19 cellular contexts compared by ENCODE assay signal in the genomic region with DNA sequence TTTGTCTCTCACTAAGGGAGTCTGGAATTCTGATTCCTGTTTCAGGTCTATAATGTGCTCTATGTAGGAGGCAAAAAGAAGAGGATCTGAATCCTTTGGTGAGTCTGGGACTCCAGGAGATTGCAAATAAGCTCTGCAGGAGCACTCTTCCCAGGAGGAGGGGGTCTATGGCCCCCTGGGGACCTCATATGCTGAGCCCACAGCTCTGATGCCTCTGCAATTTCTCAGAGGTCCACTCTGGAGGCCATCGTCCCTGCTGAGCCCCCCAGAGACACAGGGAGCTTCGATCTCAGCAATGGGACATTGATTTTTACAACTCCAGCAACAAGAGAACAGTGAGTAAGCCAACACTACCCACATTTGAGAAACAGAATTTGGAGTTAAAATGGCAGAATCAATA. TPM values are rescaled to one million over a fixed set of nuclear protein-coding genes. Genes with fewer than 3 reads are reported as not detected.
DNase-seq lines count a peak whose midpoint lies in the region; ATAC-seq and TF ChIP-seq lines count a peak whose summit lies in the region.
"Had no signal": no experiment of that assay in that cellular context is flagged by ENCODE, and none has a peak within 500 bp of the region (broad histone marks: within the 10 kb centered on the region; RNA-seq: fewer than 3 reads in every experiment).

No MANE protein-coding gene starts in this region.

- CTCF ChIA-PET in activated CD4-positive, alpha-beta T cell treated with anti-CD3 and anti-CD28 coated beads, Interleukin-2, amount 10 ng/mL, durations not matched to agents 7 days and 5 days (lab: Charles Lee), result no interaction called here

- no peaks in the 10 kb centered on the region for H3K9me3 Mint-ChIP-seq in activated CD4-positive, alpha-beta T cell treated with anti-CD3 and anti-CD28 coated beads, Interleukin-2, amount 10 ng/mL, durations not matched to agents 24 days and 14 days
- no peaks in the 10 kb centered on the region for H3K9me3 Mint-ChIP-seq in activated CD4-positive, alpha-beta T cell treated with anti-CD3 and anti-CD28 coated beads, Interleukin-2, amount 10 ng/mL, durations not matched to agents 7 days and 5 days
- peaks cover 0 to 4% (median 0%) of the 10 kb centered on the region in 5 experiments for H3K9me3 Mint-ChIP-seq in brain
- no peaks in the 10 kb centered on the region for H3K9me3 Mint-ChIP-seq in nephron
- H3K9me3 Mint-ChIP-seq in type B pancreatic cell, result no peaks in the 10 kb centered on the region
- no peaks in the 10 kb centered on the region for H3K9me3 Mint-ChIP-seq in activated T-cell treated with anti-CD3 and anti-CD28 coated beads, Interleukin-2, amount 50 U/mL, for 72 hours
- H3K9me3 Mint-ChIP-seq in activated T-cell treated with anti-CD3 and anti-CD28 coated beads, Interleukin-2, amount 50 U/mL, for 4 hours, result no peaks in the 10 kb centered on the region
- H3K9me3 Mint-ChIP-seq: CD8-positive, alpha-beta T cell; H9 had no signal

- TF ChIP-seq CTCF in brain (conservative IDR thresholded peaks at IDR 0.05) (no peak), nephron (IDR thresholded peaks at IDR 0.05; ENCODE audit: unreplicated experiment in 3 of 3) (no peak), type B pancreatic cell (conservative IDR thresholded peaks at IDR 0.05) (no peak)

- no peak overlapping the region for H3K4me3 Mint-ChIP-seq in activated CD4-positive, alpha-beta T cell treated with anti-CD3 and anti-CD28 coated beads, Interleukin-2, amount 10 ng/mL, durations not matched to agents 24 days and 14 days
- no peak overlapping the region for H3K4me3 Mint-ChIP-seq in activated CD4-positive, alpha-beta T cell treated with anti-CD3 and anti-CD28 coated beads, Interleukin-2, amount 10 ng/mL, durations not matched to agents 7 days and 5 days
- H3K4me3 Mint-ChIP-seq in brain (peak overlapping the region in 4 of 5 experiments; percentile 81 to 91 (median 83)), nephron (peak overlapping the region in 2 of 3 experiments; percentile 51 to 75), type B pancreatic cell (peak overlapping the region; percentile 83)
- H3K4me3 Mint-ChIP-seq in activated T-cell treated with anti-CD3 and anti-CD28 coated beads, Interleukin-2, amount 50 U/mL, for 72 hours, result peak overlapping the region in 1 of 2 donors; percentile 29
- no peak overlapping the region for H3K4me3 Mint-ChIP-seq in activated T-cell treated with anti-CD3 and anti-CD28 coated beads, Interleukin-2, amount 50 U/mL, for 4 hours
- H3K4me3 Mint-ChIP-seq: CD8-positive, alpha-beta T cell had no signal

- no peaks in the 10 kb centered on the region for H3K36me3 Mint-ChIP-seq in activated CD4-positive, alpha-beta T cell treated with anti-CD3 and anti-CD28 coated beads, Interleukin-2, amount 10 ng/mL, durations not matched to agents 24 days and 14 days (ENCODE audit: low read depth)
- no peaks in the 10 kb centered on the region for H3K36me3 Mint-ChIP-seq in activated CD4-positive, alpha-beta T cell treated with anti-CD3 and anti-CD28 coated beads, Interleukin-2, amount 10 ng/mL, durations not matched to agents 7 days and 5 days (ENCODE audit: low read depth)
- no peaks in the 10 kb centered on the region for H3K36me3 Mint-ChIP-seq in brain
- no peaks in the 10 kb centered on the region for H3K36me3 Mint-ChIP-seq in nephron (ENCODE audit: low read depth)
- no peaks in the 10 kb centered on the region for H3K36me3 Mint-ChIP-seq in type B pancreatic cell
- no peaks in the 10 kb centered on the region for H3K36me3 Mint-ChIP-seq in activated T-cell treated with anti-CD3 and anti-CD28 coated beads, Interleukin-2, amount 50 U/mL, for 72 hours (ENCODE audit: insufficient read depth in 2 of 2)
- H3K36me3 Mint-ChIP-seq in activated T-cell treated with anti-CD3 and anti-CD28 coated beads, Interleukin-2, amount 50 U/mL, for 4 hours (ENCODE audit: insufficient read depth), result peaks cover 1% of the 10 kb centered on the region
- H3K36me3 Mint-ChIP-seq: CD8-positive, alpha-beta T cell had no signal

- peaks cover 77% of the 10 kb centered on the region for H3K27me3 Mint-ChIP-seq in activated CD4-positive, alpha-beta T cell treated with anti-CD3 and anti-CD28 coated beads, Interleukin-2, amount 10 ng/mL, durations not matched to agents 24 days and 14 days
- H3K27me3 Mint-ChIP-seq in activated CD4-positive, alpha-beta T cell treated with anti-CD3 and anti-CD28 coated beads, Interleukin-2, amount 10 ng/mL, durations not matched to agents 7 days and 5 days, result peaks cover 81% of the 10 kb centered on the region
- H3K27me3 Mint-ChIP-seq in brain (peaks cover 57% of the 10 kb centered on the region), nephron (ENCODE audit: low read depth) (peaks cover 94% of the 10 kb centered on the region), type B pancreatic cell (peaks cover 92% of the 10 kb centered on the region)
- H3K27me3 Mint-ChIP-seq in activated T-cell treated with anti-CD3 and anti-CD28 coated beads, Interleukin-2, amount 50 U/mL, for 72 hours (ENCODE audit: low read depth), result peaks cover 69% of the 10 kb centered on the region
- H3K27me3 Mint-ChIP-seq in activated T-cell treated with anti-CD3 and anti-CD28 coated beads, Interleukin-2, amount 50 U/mL, for 4 hours (ENCODE audit: low read depth), result peaks cover 32% of the 10 kb centered on the region

- intact Hi-C loops in activated CD4-positive, alpha-beta T cell treated with anti-CD3 and anti-CD28 coated beads, Interleukin-2, amount 10 ng/mL, durations not matched to agents 24 days and 14 days (cut with micrococcal nuclease), result no loop called here
- intact Hi-C loops in Right ventricle myocardium inferior (cut with DNase I), result loop anchor here (5.0 kb wide), 1 partner anchor 42 kb away; no protein-coding TSS in a partner anchor

- POLR2A ChIA-PET in activated CD4-positive, alpha-beta T cell treated with anti-CD3 and anti-CD28 coated beads, Interleukin-2, amount 10 ng/mL, durations not matched to agents 7 days and 5 days (lab: Charles Lee), result no interaction called here

- ATAC-seq in activated T-cell treated with anti-CD3 and anti-CD28 coated beads, Interleukin-2, amount 50 U/mL, for 72 hours (replicated peaks in 1 of 2), result no peak
- ATAC-seq in Right ventricle myocardium inferior, result no peak
- ATAC-seq in activated T-cell treated with anti-CD3 and anti-CD28 coated beads, Interleukin-2, amount 50 U/mL, for 4 hours, result no peak
- ATAC-seq: CD8-positive, alpha-beta T cell; GM12878 had no signal

- H3K4me1 Mint-ChIP-seq in activated CD4-positive, alpha-beta T cell treated with anti-CD3 and anti-CD28 coated beads, Interleukin-2, amount 10 ng/mL, durations not matched to agents 24 days and 14 days, result peaks cover 5% of the 10 kb centered on the region
- peaks cover 12% of the 10 kb centered on the region for H3K4me1 Mint-ChIP-seq in activated CD4-positive, alpha-beta T cell treated with anti-CD3 and anti-CD28 coated beads, Interleukin-2, amount 10 ng/mL, durations not matched to agents 7 days and 5 days
- H3K4me1 Mint-ChIP-seq in brain, result peaks cover 72% of the 10 kb centered on the region
- peaks cover 25% of the 10 kb centered on the region for H3K4me1 Mint-ChIP-seq in nephron
- peaks cover 23% of the 10 kb centered on the region for H3K4me1 Mint-ChIP-seq in type B pancreatic cell (ENCODE audit: unreplicated experiment)
- H3K4me1 Mint-ChIP-seq in activated T-cell treated with anti-CD3 and anti-CD28 coated beads, Interleukin-2, amount 50 U/mL, for 72 hours (ENCODE audit: low read depth), result peaks cover 15% of the 10 kb centered on the region
- H3K4me1 Mint-ChIP-seq in activated T-cell treated with anti-CD3 and anti-CD28 coated beads, Interleukin-2, amount 50 U/mL, for 4 hours (ENCODE audit: low read depth), result peaks cover 16% of the 10 kb centered on the region

- no peak overlapping the region for H3K27ac Mint-ChIP-seq in activated CD4-positive, alpha-beta T cell treated with anti-CD3 and anti-CD28 coated beads, Interleukin-2, amount 10 ng/mL, durations not matched to agents 24 days and 14 days
- no peak overlapping the region for H3K27ac Mint-ChIP-seq in activated CD4-positive, alpha-beta T cell treated with anti-CD3 and anti-CD28 coated beads, Interleukin-2, amount 10 ng/mL, durations not matched to agents 7 days and 5 days
- H3K27ac Mint-ChIP-seq in brain (peak overlapping the region in 1 of 5 experiments; percentile 10), nephron (no peak overlapping the region), type B pancreatic cell (no peak overlapping the region)
- H3K27ac Mint-ChIP-seq in activated T-cell treated with anti-CD3 and anti-CD28 coated beads, Interleukin-2, amount 50 U/mL, for 72 hours, result no peak overlapping the region
- H3K27ac Mint-ChIP-seq: CD8-positive, alpha-beta T cell; H9 had no signal

- peak; percentile 44 for DNase-seq in activated CD4-positive, alpha-beta T cell treated with anti-CD3 and anti-CD28 coated beads, Interleukin-2, amount 10 ng/mL, durations not matched to agents 24 days and 14 days
- no peak for DNase-seq in activated CD4-positive, alpha-beta T cell treated with anti-CD3 and anti-CD28 coated beads, Interleukin-2, amount 10 ng/mL, durations not matched to agents 7 days and 5 days
- DNase-seq in type B pancreatic cell (ENCODE audit: extremely low spot score, unreplicated experiment) (no peak), Right ventricle myocardium inferior (ENCODE audit: missing footprints) (no peak)
- DNase-seq in activated T-cell treated with anti-CD3 and anti-CD28 coated beads, Interleukin-2, amount 50 U/mL, for 72 hours, result no peak
- DNase-seq in activated T-cell treated with anti-CD3 and anti-CD28 coated beads, Interleukin-2, amount 50 U/mL, for 4 hours, result no peak
- DNase-seq: AML-193; Calu3; CD8-positive, alpha-beta T cell; DND-41; EL; H9 had no signal

RNA-seq across cellular contexts. Expression of gene NRGN, which starts 20.2 kb away (rescaled TPM):
- total RNA-seq in activated CD4-positive, alpha-beta T cell treated with anti-CD3 and anti-CD28 coated beads, Interleukin-2, amount 10 ng/mL, durations not matched to agents 24 days and 14 days, result 4.4 and 5.4 TPM in 2 replicates
- total RNA-seq in activated CD4-positive, alpha-beta T cell treated with anti-CD3 and anti-CD28 coated beads, Interleukin-2, amount 10 ng/mL, durations not matched to agents 7 days and 5 days, result 10 to 100 TPM in 1 of 2 experiments, 1 to 10 TPM in 1; 8.9 to 11.6 TPM
- 643 TPM for polyA plus RNA-seq in brain (ENCODE audit: insufficient read depth, low read depth, low replicate concordance)
- total RNA-seq in type B pancreatic cell (ENCODE audit: low replicate concordance), result 3.6 and 17.3 TPM in 2 replicates
- total RNA-seq in activated T-cell treated with anti-CD3 and anti-CD28 coated beads, Interleukin-2, amount 50 U/mL, for 72 hours, result 1 to 10 TPM; 4.2 to 4.4 TPM
- 6.4 TPM for total RNA-seq in Right ventricle myocardium inferior
- total RNA-seq in activated T-cell treated with anti-CD3 and anti-CD28 coated beads, Interleukin-2, amount 50 U/mL, for 4 hours, result 1 to 10 TPM; 1.2 to 2.4 (median 1.6) TPM

RNA-seq across cellular contexts. Expression of gene VSIG2, which starts 32.5 kb away (rescaled TPM):
- 0.23 TPM in 1 of 2 replicates, not detected in the other for total RNA-seq in activated CD4-positive, alpha-beta T cell treated with anti-CD3 and anti-CD28 coated beads, Interleukin-2, amount 10 ng/mL, durations not matched to agents 24 days and 14 days
- total RNA-seq in activated CD4-positive, alpha-beta T cell treated with anti-CD3 and anti-CD28 coated beads, Interleukin-2, amount 10 ng/mL, durations not matched to agents 7 days and 5 days, result under 1 TPM in 1 of 2 experiments, not detected in 1; 0.22 TPM
- polyA plus RNA-seq in brain (ENCODE audit: insufficient read depth, low read depth, low replicate concordance), result not detected
- 8.7 and 14.8 TPM in 2 replicates for total RNA-seq in type B pancreatic cell (ENCODE audit: low replicate concordance)
- under 1 TPM; 0.35 to 0.48 TPM for total RNA-seq in activated T-cell treated with anti-CD3 and anti-CD28 coated beads, Interleukin-2, amount 50 U/mL, for 72 hours
- total RNA-seq in Right ventricle myocardium inferior, result 0.70 TPM
- not detected for total RNA-seq in activated T-cell treated with anti-CD3 and anti-CD28 coated beads, Interleukin-2, amount 50 U/mL, for 4 hours
- total RNA-seq: Calu3, G401, H1, H9 had no signal
- polyA plus RNA-seq: A549, BJ had no signal

RNA-seq across cellular contexts. Expression of gene ESAM, which starts 42.6 kb away (rescaled TPM):
- 0.24 TPM in 1 of 2 replicates, not detected in the other for total RNA-seq in activated CD4-positive, alpha-beta T cell treated with anti-CD3 and anti-CD28 coated beads, Interleukin-2, amount 10 ng/mL, durations not matched to agents 24 days and 14 days
- total RNA-seq in activated CD4-positive, alpha-beta T cell treated with anti-CD3 and anti-CD28 coated beads, Interleukin-2, amount 10 ng/mL, durations not matched to agents 7 days and 5 days, result under 1 TPM; 0.19 to 0.45 TPM
- 42.0 TPM for polyA plus RNA-seq in brain (ENCODE audit: insufficient read depth, low read depth, low replicate concordance)
- total RNA-seq in type B pancreatic cell (ENCODE audit: low replicate concordance) (3.6 and 3.7 TPM in 2 replicates), Right ventricle myocardium inferior (43.1 TPM)
- 1 to 10 TPM in 1 of 2 donors, under 1 TPM in 1; 0.88 to 1.1 TPM for total RNA-seq in activated T-cell treated with anti-CD3 and anti-CD28 coated beads, Interleukin-2, amount 50 U/mL, for 72 hours
- total RNA-seq in activated T-cell treated with anti-CD3 and anti-CD28 coated beads, Interleukin-2, amount 50 U/mL, for 4 hours, result under 1 TPM; 0.40 to 0.66 (median 0.65) TPM
- total RNA-seq: G401, H1 had no signal

RNA-seq across cellular contexts. Expression of gene SPA17, which starts 45.8 kb away (rescaled TPM):
- total RNA-seq in activated CD4-positive, alpha-beta T cell treated with anti-CD3 and anti-CD28 coated beads, Interleukin-2, amount 10 ng/mL, durations not matched to agents 24 days and 14 days, result 1.6 and 2.4 TPM in 2 replicates
- total RNA-seq in activated CD4-positive, alpha-beta T cell treated with anti-CD3 and anti-CD28 coated beads, Interleukin-2, amount 10 ng/mL, durations not matched to agents 7 days and 5 days, result 1 to 10 TPM; 1.1 to 1.8 TPM
- polyA plus RNA-seq in brain (ENCODE audit: insufficient read depth, low read depth, low replicate concordance), result 14.8 TPM
- 7.2 and 13.4 TPM in 2 replicates for total RNA-seq in type B pancreatic cell (ENCODE audit: low replicate concordance)
- total RNA-seq in activated T-cell treated with anti-CD3 and anti-CD28 coated beads, Interleukin-2, amount 50 U/mL, for 72 hours, result 1 to 10 TPM; 2.5 to 2.6 TPM
- total RNA-seq in Right ventricle myocardium inferior, result 2.6 TPM
- 1 to 10 TPM in 1 of 3 donors, under 1 TPM in 2; 0.58 to 1.5 (median 0.76) TPM for total RNA-seq in activated T-cell treated with anti-CD3 and anti-CD28 coated beads, Interleukin-2, amount 50 U/mL, for 4 hours

RNA-seq across cellular contexts. Expression of gene SIAE, which starts 46.0 kb away (rescaled TPM):
- total RNA-seq in activated CD4-positive, alpha-beta T cell treated with anti-CD3 and anti-CD28 coated beads, Interleukin-2, amount 10 ng/mL, durations not matched to agents 24 days and 14 days, result 5.3 and 6.4 TPM in 2 replicates
- 1 to 10 TPM; 6.5 to 7.5 TPM for total RNA-seq in activated CD4-positive, alpha-beta T cell treated with anti-CD3 and anti-CD28 coated beads, Interleukin-2, amount 10 ng/mL, durations not matched to agents 7 days and 5 days
- 9.3 TPM for polyA plus RNA-seq in brain (ENCODE audit: insufficient read depth, low read depth, low replicate concordance)
- total RNA-seq in type B pancreatic cell (ENCODE audit: low replicate concordance) (28.8 and 33.9 TPM in 2 replicates), Right ventricle myocardium inferior (83.1 TPM)
- 10 to 100 TPM in 1 of 2 donors, 1 to 10 TPM in 1; 8.4 to 12.0 TPM for total RNA-seq in activated T-cell treated with anti-CD3 and anti-CD28 coated beads, Interleukin-2, amount 50 U/mL, for 72 hours
- 1 to 10 TPM; 1.2 to 1.5 (median 1.3) TPM for total RNA-seq in activated T-cell treated with anti-CD3 and anti-CD28 coated beads, Interleukin-2, amount 50 U/mL, for 4 hours

Comparison
In these comparisons a context has a peak if more than half of its experiments do, and no peak if none do; other contexts are left out.
1. H3K4me3 Mint-ChIP-seq: peak in brain (4 of 5), nephron (2 of 3) and type B pancreatic cell (single experiment); none in activated CD4-positive, alpha-beta T cell treated with anti-CD3 and anti-CD28 coated beads, Interleukin-2, amount 10 ng/mL, durations not matched to agents 24 days and 14 days (single experiment), activated CD4-positive, alpha-beta T cell treated with anti-CD3 and anti-CD28 coated beads, Interleukin-2, amount 10 ng/mL, durations not matched to agents 7 days and 5 days (single experiment) and activated T-cell treated with anti-CD3 and anti-CD28 coated beads, Interleukin-2, amount 50 U/mL, for 4 hours (single experiment).